Comparison of ENCODE assay signal across 23 cellular contexts in genomic region chr5:77333036-77333435, GRCh38.
A peak's percentile ranks its signal among the peaks of the same experiment; 100 is the strongest.
DNase-seq lines count a peak whose midpoint lies in the region; TF ChIP-seq lines count a peak whose summit lies in the region.
"Had no signal": no experiment of that assay in that cellular context is flagged by ENCODE, and none has a peak within 500 bp of the region (broad histone marks: within the 10 kb centered on the region; RNA-seq: fewer than 3 reads in every experiment).

No MANE protein-coding gene starts in this region.

- H3K4me1 ChIP-seq in rectal smooth muscle tissue (ENCODE audit: control insufficient read depth, insufficient read depth, low read length) (peaks cover 28% of the 10 kb centered on the region), uterus (peaks cover 0 to 3% of the 10 kb centered on the region in 2 donors)

- intact Hi-C loops in uterus (cut with DNase I; ENCODE audit: low total_unique reads) (no loop called here), Calu3 (cut with micrococcal nuclease; ENCODE audit: unreplicated experiment) (no loop called here)

- H3K27ac Mint-ChIP-seq in Calu3 (ENCODE audit: unreplicated experiment), result no peak overlapping the region
- H3K27ac Mint-ChIP-seq: CD14-positive monocyte; CD4-positive, alpha-beta memory T cell; CD8-positive, alpha-beta memory T cell had no signal

- H3K27me3 Mint-ChIP-seq in Calu3 (ENCODE audit: unreplicated experiment), result peaks cover 30% of the 10 kb centered on the region

- no peaks in the 10 kb centered on the region for H3K9me3 Mint-ChIP-seq in Calu3 (ENCODE audit: low read depth, unreplicated experiment)
- H3K9me3 Mint-ChIP-seq: CD14-positive monocyte; CD4-positive, alpha-beta memory T cell; CD4-positive, CD25-positive, alpha-beta regulatory T cell; CD8-positive, alpha-beta memory T cell had no signal

- DNase-seq in inferior parietal cortex (ENCODE audit: extremely low spot score), result peak; percentile 40
- DNase-seq in middle frontal gyrus (ENCODE audit: extremely low spot score, low spot score), result peak; percentile 19
- DNase-seq in uterus, result no peak
- DNase-seq in DMS153 (lab: John Stamatoyannopoulos, UW), result no peak
- DNase-seq in WERI-Rb-1, result no peak
- no peak for DNase-seq in Calu3
- DNase-seq: 8988T; ACHN; C1 segment of cervical spinal cord; CD4-positive, alpha-beta memory T cell; CD4-positive, CD25-positive, alpha-beta regulatory T cell; CD8-positive, alpha-beta memory T cell; COR-L47; DMS53; DMS79; DND-41; EL; GDM1 had no signal

- H3K4me1 Mint-ChIP-seq in Calu3 (ENCODE audit: low read depth, unreplicated experiment), result no peaks in the 10 kb centered on the region
- H3K4me1 Mint-ChIP-seq: CD14-positive monocyte had no signal

- no peak overlapping the region for H3K4me3 Mint-ChIP-seq in Calu3 (ENCODE audit: low read depth, unreplicated experiment)
- H3K4me3 Mint-ChIP-seq: CD14-positive monocyte; CD4-positive, alpha-beta memory T cell; CD8-positive, alpha-beta memory T cell had no signal

- no peaks in the 10 kb centered on the region for H3K27me3 ChIP-seq in rectal smooth muscle tissue (ENCODE audit: control insufficient read depth, insufficient read depth, low read length)
- no peaks in the 10 kb centered on the region for H3K27me3 ChIP-seq in uterus
- no peaks in the 10 kb centered on the region for H3K27me3 ChIP-seq in WERI-Rb-1 (ENCODE audit: insufficient read depth, low read depth, severe bottlenecking)
- H3K27me3 ChIP-seq: BE2C, BLaER1 had no signal

- no peak for TF ChIP-seq CTCF in uterus (IDR thresholded peaks at IDR 0.05)
- TF ChIP-seq CTCF in WERI-Rb-1 (IDR thresholded peaks at IDR 0.05; ENCODE audit: low read depth, low read length), result no peak
- TF ChIP-seq CTCF in Calu3 (IDR thresholded peaks at IDR 0.05; ENCODE audit: unreplicated experiment), result no peak

- H3K36me3 ChIP-seq in rectal smooth muscle tissue (ENCODE audit: control insufficient read depth, insufficient read depth, low read length) (no peaks in the 10 kb centered on the region), uterus (no peaks in the 10 kb centered on the region), WERI-Rb-1 (no peaks in the 10 kb centered on the region)
- H3K36me3 ChIP-seq: BE2C, BLaER1 had no signal

- CTCF ChIA-PET in Calu3 (lab: Charles Lee), result no interaction called here

- H3K9me3 ChIP-seq in uterus (no peaks in the 10 kb centered on the region), WERI-Rb-1 (ENCODE audit: severe bottlenecking) (no peaks in the 10 kb centered on the region)
- H3K9me3 ChIP-seq: BE2C, BLaER1 had no signal

- H3K9ac ChIP-seq in rectal smooth muscle tissue (ENCODE audit: low read length), result no peak overlapping the region
- H3K9ac ChIP-seq: BLaER1 had no signal

- H3K4me3 ChIP-seq in rectal smooth muscle tissue (ENCODE audit: low read length) (no peak overlapping the region), uterus (no peak overlapping the region), WERI-Rb-1 (ENCODE audit: low read depth, low read length) (no peak overlapping the region)
- H3K4me3 ChIP-seq: BLaER1, GM12878 had no signal

- H3K36me3 Mint-ChIP-seq in Calu3 (ENCODE audit: insufficient read depth, unreplicated experiment), result no peaks in the 10 kb centered on the region
- H3K36me3 Mint-ChIP-seq: CD14-positive monocyte; CD4-positive, alpha-beta memory T cell; CD4-positive, CD25-positive, alpha-beta regulatory T cell; CD8-positive, alpha-beta memory T cell had no signal

- peak overlapping the region; percentile 70 for H3K27ac ChIP-seq in rectal smooth muscle tissue (ENCODE audit: low read depth, low read length)
- H3K27ac ChIP-seq in uterus, result peak overlapping the region; percentile 74 to 78
- no peak overlapping the region for H3K27ac ChIP-seq in WERI-Rb-1
- H3K27ac ChIP-seq: BLaER1 had no signal

- TF ChIP-seq POLR2A in uterus (IDR thresholded peaks at IDR 0.05), result no peak

- no TSS peak for BruUV-seq in Calu3 (replicated peaks; lab: Mats Ljungman, UMichigan)

Comparison
In these comparisons a context has a peak if more than half of its experiments do, and no peak if none do; other contexts are left out.
1. DNase-seq: peak in inferior parietal cortex (single experiment) and middle frontal gyrus (single experiment); none in uterus (0 of 2), DMS153 (single experiment), WERI-Rb-1 (single experiment) and Calu3 (single experiment).